Comparison of ENCODE assay signal across 2 cellular contexts in the genomic region with DNA sequence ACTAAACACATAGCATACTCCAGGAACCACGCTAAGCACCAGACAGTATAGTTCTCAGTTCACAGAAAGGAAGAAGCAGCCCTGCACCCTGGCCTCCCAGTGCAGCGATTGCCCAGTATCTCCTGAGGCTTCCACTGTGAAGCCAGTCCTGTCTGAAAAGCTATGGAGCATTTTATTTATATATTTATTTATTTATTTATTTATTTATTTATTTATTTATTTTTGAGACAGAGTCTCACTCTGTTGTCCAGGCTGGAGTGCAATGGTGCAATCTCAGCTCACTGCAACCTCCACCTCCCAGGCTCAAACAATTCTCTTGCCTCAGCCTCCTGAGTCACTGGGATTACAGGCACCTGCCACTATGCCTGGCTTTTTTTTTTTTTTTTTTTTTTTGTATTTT. TPM values are rescaled to one million over a fixed set of nuclear protein-coding genes. Genes with fewer than 3 reads are reported as not detected.
"Had no signal": no experiment of that assay in that cellular context is flagged by ENCODE, and none has a peak within 500 bp of the region (broad histone marks: within the 10 kb centered on the region; RNA-seq: fewer than 3 reads in every experiment).

No MANE protein-coding gene starts in this region.

RNA-seq across cellular contexts. Expression of a gene that starts 25.5 kb away (rescaled TPM):
- total RNA-seq: G401, GM12878 had no signal
- polyA plus RNA-seq: GM12878 had no signal
